ENCODE assay signal across 18 cellular contexts in the genomic region with DNA sequence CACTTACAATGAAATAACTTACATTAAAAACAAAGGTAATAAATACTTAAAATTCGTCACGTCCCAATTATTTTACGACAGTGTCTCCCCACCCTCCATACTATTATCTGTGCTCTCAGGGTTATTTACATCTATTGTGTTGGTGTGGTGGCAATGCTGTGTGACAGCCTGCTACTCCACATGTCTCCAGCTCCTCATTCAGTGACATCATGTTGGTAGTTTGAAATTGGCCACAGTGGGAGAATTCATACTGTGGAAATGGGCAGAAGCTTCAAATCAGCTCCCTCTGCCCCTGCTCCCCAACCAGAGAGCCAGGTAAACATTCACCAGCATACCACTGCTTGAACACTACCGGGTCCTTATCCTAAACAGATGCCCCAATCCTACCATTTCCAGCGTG. TPM values are rescaled to one million over a fixed set of nuclear protein-coding genes. Genes with fewer than 3 reads are reported as not detected.
DNase-seq lines count a peak whose midpoint lies in the region; ATAC-seq, FAIRE-seq and TF ChIP-seq lines count a peak whose summit lies in the region.
"Had no signal": no experiment of that assay in that cellular context is flagged by ENCODE, and none has a peak within 500 bp of the region (broad histone marks: within the 10 kb centered on the region; RNA-seq: fewer than 3 reads in every experiment).

No MANE protein-coding gene starts in this region.

- H3K4me1 Mint-ChIP-seq in central memory CD8-positive, alpha-beta T cell, result peaks cover 24% of the 10 kb centered on the region

- H3K9me1 ChIP-seq in keratinocyte (ENCODE audit: control insufficient read depth, extremely low read depth, insufficient read depth, low read length), result peaks cover 11% of the 10 kb centered on the region

- TF ChIP-seq CTCF in keratinocyte (optimal IDR thresholded peaks at IDR 0.05 in 1 of 3, IDR thresholded peaks at IDR 0.05 in 1 of 3, conservative IDR thresholded peaks at IDR 0.05 in 1 of 3; ENCODE audit: extremely low read depth in 1 of 3, insufficient read depth in 2 of 3, low read length in 3 of 3), result no peak
- TF ChIP-seq CTCF in thyroid gland (IDR thresholded peaks at IDR 0.05), result no peak

- peaks cover 77% of the 10 kb centered on the region for H3K4me1 ChIP-seq in keratinocyte (ENCODE audit: control insufficient read depth, extremely low read depth, insufficient read depth, low read length)
- peaks cover 35 to 58% of the 10 kb centered on the region in 2 donors for H3K4me1 ChIP-seq in thyroid gland

- H3K27me3 ChIP-seq in keratinocyte (ENCODE audit: control insufficient read depth, extremely low read depth, insufficient read depth, low read length) (no peaks in the 10 kb centered on the region), thyroid gland (no peaks in the 10 kb centered on the region)
- H3K27me3 ChIP-seq: Peyer's patch had no signal

- peak overlapping the region; percentile 16 to 98 (median 91) for H3K4me3 ChIP-seq in keratinocyte (ENCODE audit: control insufficient read depth in 2 of 3, extremely low read depth in 1 of 3, insufficient read depth in 2 of 3, low read depth in 1 of 3, low read length in 3 of 3)
- H3K4me3 ChIP-seq in thyroid gland (replicated peaks in 1 of 3), result no peak overlapping the region
- H3K4me3 ChIP-seq: Peyer's patch had no signal

- H3K9me3 Mint-ChIP-seq in central memory CD8-positive, alpha-beta T cell, result no peaks in the 10 kb centered on the region
- H3K9me3 Mint-ChIP-seq: HFFc6 had no signal

- peaks cover 2% of the 10 kb centered on the region for H3K36me3 Mint-ChIP-seq in central memory CD8-positive, alpha-beta T cell (ENCODE audit: insufficient read depth)

- dilution Hi-C loops in keratinocyte (cut with MboI; ENCODE audit: extremely low pct_ligation_motif_present, low sequenced_read_pairs), result no loop called here

- peak overlapping the region; percentile 69 for H3K27ac Mint-ChIP-seq in central memory CD8-positive, alpha-beta T cell (ENCODE audit: low read depth)
- H3K27ac Mint-ChIP-seq: HFFc6 had no signal

- peak overlapping the region; percentile 99 for H3K9ac ChIP-seq in keratinocyte (ENCODE audit: control insufficient read depth, extremely low read depth, insufficient read depth, low read length)

- DNase-seq in NCI-H69 (lab: John Stamatoyannopoulos, UW), result peak; percentile 18
- no peak for DNase-seq in central memory CD8-positive, alpha-beta T cell (ENCODE audit: low spot score in 2 of 2)
- no peak for DNase-seq in keratinocyte (ENCODE audit: low read depth, low spot score)
- no peak for DNase-seq in thyroid gland
- DNase-seq in NOMO-1 (lab: John Stamatoyannopoulos, UW; ENCODE audit: unreplicated experiment in 2 of 2), result no peak
- no peak for DNase-seq in DMS79 treated with DMSO at 0.1 percent for 48 hours (lab: John Stamatoyannopoulos, UW)
- no peak for DNase-seq in COR-L47 (lab: John Stamatoyannopoulos, UW)
- DNase-seq: HFFc6, KG1, NCI-H1048, NCI-H1436 treated with DMSO at 0.1 percent for 48 hours, NCI-H2081, NCI-H510A, NCI-H82, Peyer's patch, SHP77 had no signal

- peaks cover 62% of the 10 kb centered on the region for H3K79me2 ChIP-seq in keratinocyte (ENCODE audit: control insufficient read depth, insufficient read depth, low read length)

- H3K9me3 ChIP-seq in keratinocyte (ENCODE audit: control insufficient read depth, low read depth, low read length) (no peaks in the 10 kb centered on the region), thyroid gland (no peaks in the 10 kb centered on the region)
- H3K9me3 ChIP-seq: Peyer's patch had no signal

- peak; percentile 32 for FAIRE-seq in keratinocyte (lab: Jason Lieb, UNC)

- no peaks in the 10 kb centered on the region for H3K27me3 Mint-ChIP-seq in central memory CD8-positive, alpha-beta T cell

- H3K36me3 ChIP-seq in keratinocyte (ENCODE audit: control insufficient read depth in 2 of 2, extremely low read depth in 1 of 2, insufficient read depth in 2 of 2, low read length in 2 of 2) (peaks cover 27 to 88% of the 10 kb centered on the region in 2 experiments), thyroid gland (no peaks in the 10 kb centered on the region)
- H3K36me3 ChIP-seq: Peyer's patch had no signal

- H3K27ac ChIP-seq in keratinocyte (ENCODE audit: control insufficient read depth, insufficient read depth, low read length) (peak overlapping the region; percentile 94), thyroid gland (peak overlapping the region; percentile 27 to 95 (median 94))
- H3K27ac ChIP-seq: C4-2B, Peyer's patch had no signal

- intact Hi-C loops in thyroid gland (cut with DNase I), result no loop called here

- WGBS in thyroid gland, 2 donors, result 75 to 78% methylated on average over 5 of the region's 5 CpGs

- peak overlapping the region; percentile 98 for H3K4me2 ChIP-seq in keratinocyte (ENCODE audit: control insufficient read depth, extremely low read depth, insufficient read depth, low read depth, low read length)

- no peak for ATAC-seq in central memory CD8-positive, alpha-beta T cell (replicated peaks; ENCODE audit: extremely low read depth, poor library complexity, severe bottlenecking)

- H2AFZ ChIP-seq in keratinocyte (ENCODE audit: control insufficient read depth, low read length), result no peak overlapping the region

- no peak for TF ChIP-seq POLR2A in thyroid gland (IDR thresholded peaks at IDR 0.05)

- peaks cover 79% of the 10 kb centered on the region for H4K20me1 ChIP-seq in keratinocyte (ENCODE audit: control insufficient read depth, extremely low read depth, insufficient read depth, low read length)

- H3K4me3 Mint-ChIP-seq in central memory CD8-positive, alpha-beta T cell, result no peak overlapping the region
- H3K4me3 Mint-ChIP-seq: HFFc6 had no signal

RNA-seq across cellular contexts. Expression of a gene that starts 6.3 kb away (rescaled TPM):
- polyA plus RNA-seq in keratinocyte, result 129 to 171 TPM (median 160 TPM) in 3 replicates
- polyA plus RNA-seq in keratinocyte (2011; ENCODE audit: low read depth), result 182 TPM
- 162 and 255 TPM in 2 replicates for polyA plus RNA-seq in keratinocyte (2011; cell fraction: cytosol; rRNA removed)
- 758 and 1,104 TPM in 2 replicates for polyA plus RNA-seq in keratinocyte (2011; cell fraction: nucleus; rRNA removed)
- 221 and 630 TPM in 2 replicates for polyA plus RNA-seq in keratinocyte (2012; ENCODE audit: low replicate concordance)
- 229 to 1,669 TPM (median 398 TPM) in 3 replicates for polyA minus RNA-seq in keratinocyte
- polyA minus RNA-seq in keratinocyte (2011; cell fraction: cytosol; rRNA and poly(A)+ RNA removed), result 367 TPM
- 523 and 706 TPM in 2 replicates for polyA minus RNA-seq in keratinocyte (2011; cell fraction: nucleus; rRNA and poly(A)+ RNA removed)
- 10 to 100 TPM in 2 of 4 donors, 1 to 10 TPM in 2; 5.4 to 24.7 (median 16.2) TPM for total RNA-seq in thyroid gland
- total RNA-seq: H4 had no signal

RNA-seq across cellular contexts. Expression of a gene that starts 51.9 kb away (rescaled TPM):
- 6.0 to 13.8 TPM (median 6.8 TPM) in 3 replicates for polyA plus RNA-seq in keratinocyte
- polyA plus RNA-seq in keratinocyte (2011; ENCODE audit: low read depth), result 0.44 TPM
- 9.2 and 12.4 TPM in 2 replicates for polyA plus RNA-seq in keratinocyte (2011; cell fraction: cytosol; rRNA removed)
- polyA plus RNA-seq in keratinocyte (2011; cell fraction: nucleus; rRNA removed), result 6.5 and 10.0 TPM in 2 replicates
- polyA plus RNA-seq in keratinocyte (2012; ENCODE audit: low replicate concordance), result 5.1 and 17.9 TPM in 2 replicates
- polyA minus RNA-seq in keratinocyte, result 6.8 to 30.7 TPM (median 7.6 TPM) in 3 replicates
- polyA minus RNA-seq in keratinocyte (2011; cell fraction: cytosol; rRNA and poly(A)+ RNA removed), result 15.9 TPM
- polyA minus RNA-seq in keratinocyte (2011; cell fraction: nucleus; rRNA and poly(A)+ RNA removed), result 3.8 and 6.0 TPM in 2 replicates
- 100 to 1,000 TPM; 234 to 334 (median 274) TPM for total RNA-seq in thyroid gland

Comparison
In these comparisons a context has a peak if more than half of its experiments do, and no peak if none do; other contexts are left out.
1. H3K4me3 ChIP-seq: peak in keratinocyte (3 of 3); none in thyroid gland (0 of 3).